ENCODE assay signal across 16 cellular contexts in genomic region chr6:75290136-75290535, GRCh38.
"Had no signal": no experiment of that assay in that cellular context is flagged by ENCODE, and none has a peak within 500 bp of the region (broad histone marks: within the 10 kb centered on the region; RNA-seq: fewer than 3 reads in every experiment).

No MANE protein-coding gene starts in this region.

- H3K27me3 Mint-ChIP-seq: activated naive CD4-positive, alpha-beta T cell treated with anti-CD3 and anti-CD28 coated beads, Interleukin-2, amount 10 ng/mL, durations not matched to agents 7 days and 5 days had no signal

- H3K4me3 ChIP-seq: gastrocnemius medialis, heart left ventricle, SJSA1, upper lobe of right lung had no signal

- H3K36me3 ChIP-seq: gastrocnemius medialis, SJSA1, upper lobe of right lung had no signal

- H3K27me3 ChIP-seq: gastrocnemius medialis, heart left ventricle, SJSA1, upper lobe of right lung had no signal

- H3K4me1 ChIP-seq: SJSA1 had no signal

- H3K27ac Mint-ChIP-seq: activated naive CD4-positive, alpha-beta T cell treated with anti-CD3 and anti-CD28 coated beads, Interleukin-2, amount 10 ng/mL, durations not matched to agents 7 days and 5 days; natural killer cell; T-helper 1 cell treated with Interleukin-12 subunit alpha and Interleukin-12 subunit beta and Interleukin-4 antibody, amounts not matched to agents 30 μg/mL and 1 μg/mL, for 36 hours had no signal

- FAIRE-seq: colon had no signal

- H3K27ac ChIP-seq: SJSA1, upper lobe of right lung had no signal

- H3K9me3 Mint-ChIP-seq: activated naive CD4-positive, alpha-beta T cell treated with anti-CD3 and anti-CD28 coated beads, Interleukin-2, amount 10 ng/mL, durations not matched to agents 7 days and 5 days; activated T-cell treated with anti-CD3 and anti-CD28 coated beads, Interleukin-2, amount 50 U/mL, for 4 hours; natural killer cell; T-helper 1 cell treated with Interleukin-12 subunit alpha and Interleukin-12 subunit beta and Interleukin-4 antibody, amounts not matched to agents 30 μg/mL and 1 μg/mL, for 36 hours had no signal

- H3K36me3 Mint-ChIP-seq: natural killer cell had no signal

- H3K4me3 Mint-ChIP-seq: activated naive CD4-positive, alpha-beta T cell treated with anti-CD3 and anti-CD28 coated beads, Interleukin-2, amount 10 ng/mL, durations not matched to agents 7 days and 5 days; activated T-cell treated with anti-CD3 and anti-CD28 coated beads, Interleukin-2, amount 50 U/mL, for 4 hours; natural killer cell; T-helper 1 cell treated with Interleukin-12 subunit alpha and Interleukin-12 subunit beta and Interleukin-4 antibody, amounts not matched to agents 30 μg/mL and 1 μg/mL, for 36 hours had no signal

- H3K9me3 ChIP-seq: gastrocnemius medialis, heart left ventricle, SJSA1, upper lobe of right lung had no signal

- ATAC-seq: activated CD4-positive, CD25-positive, alpha-beta regulatory T cell treated with anti-CD3 and anti-CD28 coated beads, Interleukin-2, amount 50 U/mL, for 24 hours; activated T-cell treated with anti-CD3 and anti-CD28 coated beads, Interleukin-2, amount 50 U/mL, for 4 hours; esophagus mucosa; gastrocnemius medialis; heart left ventricle; natural killer cell; stimulated activated naive CD8-positive, alpha-beta T cell treated with anti-CD3 and anti-CD28 coated beads, Interleukin-15, Interleukin-2, amounts not matched to agents 100 U/mL and 50 U/mL, for 24 hours; upper lobe of right lung had no signal

- DNase-seq: activated CD4-positive, alpha-beta T cell treated with anti-CD3 and anti-CD28 coated beads, Interleukin-2, amount 50 U/mL, for 1 hour; activated CD8-positive, alpha-beta memory T cell treated with anti-CD3 and anti-CD28 coated beads, Interleukin-2, amount 50 U/mL, for 4 hours; activated effector memory CD4-positive, alpha-beta T cell treated with Interleukin-2 at 50 U/mL for 16 hours; activated naive CD4-positive, alpha-beta T cell treated with anti-CD3 and anti-CD28 coated beads, Interleukin-2, amount 10 ng/mL, durations not matched to agents 7 days and 5 days; activated T-cell treated with anti-CD3 and anti-CD28 coated beads, Interleukin-2, amount 50 U/mL, for 4 hours; gastrocnemius medialis; heart left ventricle; natural killer cell; stimulated activated CD4-positive, alpha-beta T cell treated with anti-CD3 and anti-CD28 coated beads, Interleukin-2, amount 100 ng/mL, for 24 hours; stimulated activated naive CD8-positive, alpha-beta T cell treated with anti-CD3 and anti-CD28 coated beads, Interleukin-15, Interleukin-2, amounts not matched to agents 100 U/mL and 50 U/mL, for 24 hours; upper lobe of right lung had no signal
